22 cellular contexts compared by ENCODE assay signal in the genomic region with DNA sequence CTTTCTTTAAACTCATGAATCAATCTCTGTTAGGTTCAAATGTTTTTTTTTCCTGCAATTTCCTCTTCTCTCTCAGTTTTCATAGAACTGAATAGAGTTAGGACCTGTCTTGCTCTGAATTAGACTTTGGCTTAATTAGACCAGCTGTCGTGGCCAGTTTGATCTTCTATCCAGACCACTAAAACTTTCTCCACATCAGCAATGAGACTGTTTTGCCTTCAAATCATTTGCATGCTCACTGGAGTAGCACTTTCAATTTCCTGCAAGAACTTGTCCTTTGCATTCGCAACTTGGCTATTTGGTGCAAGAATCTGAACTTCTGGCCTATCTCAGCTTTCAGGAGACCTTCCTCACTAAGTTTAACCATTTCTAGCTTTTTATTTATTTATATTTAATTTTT.
A peak's percentile ranks its signal among the peaks of the same experiment; 100 is the strongest.
DNase-seq lines count a peak whose midpoint lies in the region; ATAC-seq, FAIRE-seq and TF ChIP-seq lines count a peak whose summit lies in the region.
"Had no signal": no experiment of that assay in that cellular context is flagged by ENCODE, and none has a peak within 500 bp of the region (broad histone marks: within the 10 kb centered on the region; RNA-seq: fewer than 3 reads in every experiment).

No MANE protein-coding gene starts in this region.

- H3K4me1 ChIP-seq in MM.1S (ENCODE audit: low read length) (peaks cover 21% of the 10 kb centered on the region), pancreas (no peaks in the 10 kb centered on the region)
- H3K4me1 ChIP-seq: A549, BE2C had no signal

- H3K27me3 ChIP-seq in MM.1S (replicated peaks; ENCODE audit: insufficient read depth, low read length) (no peaks in the 10 kb centered on the region), pancreas (no peaks in the 10 kb centered on the region)
- H3K27me3 ChIP-seq: BE2C; BLaER1 treated with 17β-estradiol and CSF1 and Interleukin-3, amounts not matched to agents 10 nM and 100 nM had no signal

- H3K27ac ChIP-seq in MM.1S (ENCODE audit: low read length) (no peak overlapping the region), pancreas (no peak overlapping the region)
- H3K27ac ChIP-seq: A549; BLaER1 treated with 17β-estradiol and CSF1 and Interleukin-3, amounts not matched to agents 10 nM and 100 nM had no signal

- no peak overlapping the region for H2AFZ ChIP-seq in MM.1S (ENCODE audit: low read length)

- H3K4me3 ChIP-seq in MM.1S (ENCODE audit: low read length) (no peak overlapping the region), pancreas (no peak overlapping the region)
- H3K4me3 ChIP-seq: A549; BLaER1 treated with 17β-estradiol and CSF1 and Interleukin-3, amounts not matched to agents 10 nM and 100 nM had no signal

- intact Hi-C loops in pancreas (cut with DNase I) = no loop called here

- no peaks in the 10 kb centered on the region for H3K9me3 ChIP-seq in MM.1S (replicated peaks; ENCODE audit: insufficient read depth, low read length)
- no peaks in the 10 kb centered on the region for H3K9me3 ChIP-seq in pancreas
- H3K9me3 ChIP-seq: A549; BE2C; BLaER1 treated with 17β-estradiol and CSF1 and Interleukin-3, amounts not matched to agents 10 nM and 100 nM had no signal

- ATAC-seq in HG02763 (IDR thresholded peaks at IDR 0.05; ENCODE audit: unreplicated experiment) = no peak
- no peak for ATAC-seq in GM18517 (IDR thresholded peaks at IDR 0.05; ENCODE audit: unreplicated experiment)
- ATAC-seq in pancreas = no peak
- ATAC-seq: A549 had no signal

- H3K79me2 ChIP-seq in MM.1S (ENCODE audit: low read length) = no peaks in the 10 kb centered on the region

- 0 out of 2 replicates have a peak overlapping the region, but pooled peaks have one; percentile 5 for H3K4me2 ChIP-seq in MM.1S (ENCODE audit: low read depth, low read length)
- H3K4me2 ChIP-seq: A549; BLaER1 treated with 17β-estradiol and CSF1 and Interleukin-3, amounts not matched to agents 10 nM and 100 nM had no signal

- no peak for TF ChIP-seq CTCF in D721Med (IDR thresholded peaks at IDR 0.05; ENCODE audit: insufficient read depth, missing control alignments)
- no peak for TF ChIP-seq CTCF in MM.1S (IDR thresholded peaks at IDR 0.05; ENCODE audit: low read length)
- TF ChIP-seq CTCF in pancreas (IDR thresholded peaks at IDR 0.05) = no peak

- no peaks in the 10 kb centered on the region for H4K20me1 ChIP-seq in MM.1S (ENCODE audit: insufficient read depth, low read length)
- H4K20me1 ChIP-seq: BLaER1 treated with 17β-estradiol and CSF1 and Interleukin-3, amounts not matched to agents 10 nM and 100 nM had no signal

- H3K36me3 ChIP-seq in MM.1S (replicated peaks; ENCODE audit: insufficient read depth, low read length) = no peaks in the 10 kb centered on the region
- no peaks in the 10 kb centered on the region for H3K36me3 ChIP-seq in pancreas
- H3K36me3 ChIP-seq: BE2C; BLaER1 treated with 17β-estradiol and CSF1 and Interleukin-3, amounts not matched to agents 10 nM and 100 nM had no signal

- WGBS in pancreas, 2 donors = 62 to 68% methylated on average over 2 of the region's 2 CpGs

- H3F3A ChIP-seq in MM.1S (ENCODE audit: insufficient read depth, low read length) = no peaks in the 10 kb centered on the region

- DNase-seq in D721Med (ENCODE audit: insufficient read length, low spot score) (no peak), MM.1S (peak; percentile 70), myocyte (ENCODE audit: low read depth) (peak; percentile 2), pancreas (no peak)
- DNase-seq: 8988T; ACHN; AML-193; BE2C; CD4-positive, alpha-beta T cell; CD8-positive, alpha-beta memory T cell; DMS53; DMS79 treated with DMSO at 0.1 percent for 48 hours; GF-D8; GOT3; H7; HCEC 1CT had no signal

- peak; percentile 46 for FAIRE-seq in D721Med (lab: Jason Lieb, UNC)
- FAIRE-seq in pancreas (lab: Jason Lieb, UNC) = no peak
- FAIRE-seq: A549, GM12891, GM18507 had no signal

- H3K9ac ChIP-seq in MM.1S (ENCODE audit: low read length) = no peak overlapping the region
- H3K9ac ChIP-seq: BLaER1 treated with 17β-estradiol and CSF1 and Interleukin-3, amounts not matched to agents 10 nM and 100 nM had no signal

- no peaks in the 10 kb centered on the region for H3K9me2 ChIP-seq in MM.1S (replicated peaks; ENCODE audit: insufficient read depth, low read length)

Comparison
In these comparisons a context has a peak if more than half of its experiments do, and no peak if none do; other contexts are left out.
1. DNase-seq: peak in MM.1S (single experiment) and myocyte (single experiment); none in D721Med (single experiment) and pancreas (0 of 6).